11 cellular contexts compared by ENCODE assay signal in genomic region chr4:172088556-172088955, GRCh38.
"Had no signal": no experiment of that assay in that cellular context is flagged by ENCODE, and none has a peak within 500 bp of the region (broad histone marks: within the 10 kb centered on the region; RNA-seq: fewer than 3 reads in every experiment).

No MANE protein-coding gene starts in this region.

- FAIRE-seq: H1, H54 had no signal

- H3K4me3 Mint-ChIP-seq: GM23338, H9, HFFc6 had no signal

- H3K4me1 ChIP-seq: HAP-1 had no signal

- H3K9ac ChIP-seq: GM23248 had no signal

- H3K4me3 ChIP-seq: GM23248, GM23338, HAP-1 had no signal

- H3K27ac Mint-ChIP-seq: GM23338, H9, HFFc6 had no signal

- H3K9me3 ChIP-seq: HAP-1 had no signal

- H3K36me3 ChIP-seq: HAP-1 had no signal

- DNase-seq: GM23248, GOT3, H7, H9, HCEC 1CT, HFFc6 had no signal

- H3K9me3 Mint-ChIP-seq: GM23338, H9, HFFc6 had no signal

- H2AFZ ChIP-seq: GM23248, GM23338 had no signal

- H3K27ac ChIP-seq: GM23248 had no signal

- H3K4me2 ChIP-seq: GM23338 had no signal

- ATAC-seq: GM23338, HCT116 had no signal

- H3K4me1 Mint-ChIP-seq: GM23338, H9 had no signal
